ENCODE assay signal across 1 cellular context in the genomic region with DNA sequence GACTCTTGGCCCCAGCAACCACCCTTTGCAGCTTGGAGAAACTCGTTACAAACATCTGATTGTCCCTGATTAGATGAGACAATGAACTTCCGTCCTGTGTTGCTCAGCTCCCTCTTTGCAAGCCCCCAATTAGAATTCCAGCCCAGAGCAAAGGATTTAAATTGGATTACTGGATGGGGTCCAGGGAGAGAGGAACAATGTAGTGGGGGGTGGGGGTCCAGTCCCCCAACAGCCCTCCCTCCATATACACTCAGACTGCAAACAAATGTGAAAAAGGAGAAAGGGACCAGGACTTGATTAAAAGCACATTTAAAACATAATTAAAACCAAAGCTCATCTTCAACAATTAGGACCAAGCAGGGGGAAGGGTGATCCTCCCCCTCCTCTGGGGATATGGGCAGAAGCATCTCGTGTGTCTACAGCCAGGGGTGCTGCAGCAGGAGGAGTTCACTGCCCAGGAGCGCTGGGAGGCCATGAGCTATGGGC.
TF ChIP-seq lines count a peak whose summit lies in the region.

No MANE protein-coding gene starts in this region.

TF ChIP-seq in SK-N-SH treated with all-trans-retinoic acid at 6 μM for 48 hours, 23 proteins besides CTCF, POLR2A, EP300 and RAD21 (continued from another document):
- TF ChIP-seq TCF4 (CRISPR knock-in tag; IDR thresholded peaks at IDR 0.05; ENCODE audit: borderline replicate concordance) (peak; percentile 93), SNAI2 (CRISPR knock-in tag; IDR thresholded peaks at IDR 0.05) (no peak), ZFP3 (CRISPR knock-in tag; IDR thresholded peaks at IDR 0.05) (no peak), ZNF8 (CRISPR knock-in tag; IDR thresholded peaks at IDR 0.05) (no peak)
- TF ChIP-seq, protein P1, sequence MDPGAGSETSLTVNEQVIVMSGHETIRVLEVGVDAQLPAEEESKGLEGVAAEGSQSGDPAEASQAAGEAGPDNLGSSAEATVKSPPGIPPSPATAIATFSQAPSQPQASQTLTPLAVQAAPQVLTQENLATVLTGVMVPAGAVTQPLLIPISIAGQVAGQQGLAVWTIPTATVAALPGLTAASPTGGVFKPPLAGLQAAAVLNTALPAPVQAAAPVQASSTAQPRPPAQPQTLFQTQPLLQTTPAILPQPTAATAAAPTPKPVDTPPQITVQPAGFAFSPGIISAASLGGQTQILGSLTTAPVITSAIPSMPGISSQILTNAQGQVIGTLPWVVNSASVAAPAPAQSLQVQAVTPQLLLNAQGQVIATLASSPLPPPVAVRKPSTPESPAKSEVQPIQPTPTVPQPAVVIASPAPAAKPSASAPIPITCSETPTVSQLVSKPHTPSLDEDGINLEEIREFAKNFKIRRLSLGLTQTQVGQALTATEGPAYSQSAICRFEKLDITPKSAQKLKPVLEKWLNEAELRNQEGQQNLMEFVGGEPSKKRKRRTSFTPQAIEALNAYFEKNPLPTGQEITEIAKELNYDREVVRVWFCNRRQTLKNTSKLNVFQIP (CRISPR knock-in tag; IDR thresholded peaks at IDR 0.05; ENCODE audit: borderline replicate concordance, low read depth): no peak
- TF ChIP-seq, protein P2, sequence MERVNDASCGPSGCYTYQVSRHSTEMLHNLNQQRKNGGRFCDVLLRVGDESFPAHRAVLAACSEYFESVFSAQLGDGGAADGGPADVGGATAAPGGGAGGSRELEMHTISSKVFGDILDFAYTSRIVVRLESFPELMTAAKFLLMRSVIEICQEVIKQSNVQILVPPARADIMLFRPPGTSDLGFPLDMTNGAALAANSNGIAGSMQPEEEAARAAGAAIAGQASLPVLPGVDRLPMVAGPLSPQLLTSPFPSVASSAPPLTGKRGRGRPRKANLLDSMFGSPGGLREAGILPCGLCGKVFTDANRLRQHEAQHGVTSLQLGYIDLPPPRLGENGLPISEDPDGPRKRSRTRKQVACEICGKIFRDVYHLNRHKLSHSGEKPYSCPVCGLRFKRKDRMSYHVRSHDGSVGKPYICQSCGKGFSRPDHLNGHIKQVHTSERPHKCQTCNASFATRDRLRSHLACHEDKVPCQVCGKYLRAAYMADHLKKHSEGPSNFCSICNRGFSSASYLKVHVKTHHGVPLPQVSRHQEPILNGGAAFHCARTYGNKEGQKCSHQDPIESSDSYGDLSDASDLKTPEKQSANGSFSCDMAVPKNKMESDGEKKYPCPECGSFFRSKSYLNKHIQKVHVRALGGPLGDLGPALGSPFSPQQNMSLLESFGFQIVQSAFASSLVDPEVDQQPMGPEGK (CRISPR knock-in tag; IDR thresholded peaks at IDR 0.05; ENCODE audit: borderline replicate concordance): peak; percentile 56; the same call in 1 of the 2 replicates
